ENCODE assay signal across 9 cellular contexts in genomic region chr20:46087161-46087560, GRCh38. TPM values are rescaled to one million over a fixed set of nuclear protein-coding genes. Genes with fewer than 3 reads are reported as not detected.
DNase-seq lines count a peak whose midpoint lies in the region; ATAC-seq, FAIRE-seq and TF ChIP-seq lines count a peak whose summit lies in the region.
"Had no signal": no experiment of that assay in that cellular context is flagged by ENCODE, and none has a peak within 500 bp of the region (broad histone marks: within the 10 kb centered on the region; RNA-seq: fewer than 3 reads in every experiment).

No MANE protein-coding gene starts in this region.

- POLR2A ChIA-PET in HepG2 (lab: Yijun Ruan, JAX): no interaction called here

- no peaks in the 10 kb centered on the region for H3K27me3 Mint-ChIP-seq in GM23338 (ENCODE audit: insufficient read depth, low read depth, poor library complexity)
- H3K27me3 Mint-ChIP-seq in activated T-helper 1 cell treated with anti-CD3 and anti-CD28 coated beads, Interleukin-12 subunit alpha, Interleukin-12 subunit beta, Interleukin-2, Interleukin-4 antibody, amounts not matched to agents 30 ng/mL and 10 ng/mL and 1 ng/mL, durations not matched to agents 14 hours and 24 hours and 36 hours (ENCODE audit: insufficient read depth): no peaks in the 10 kb centered on the region

- H3K79me2 ChIP-seq in GM23338 (replicated peaks; ENCODE audit: insufficient read depth) (peaks cover 71% of the 10 kb centered on the region), HepG2 (ENCODE audit: insufficient read depth, low read length) (peaks cover 73% of the 10 kb centered on the region)

- H3K4me3 Mint-ChIP-seq in GM23338: 0 out of 3 replicates have a peak overlapping the region, but pooled peaks have one; percentile 17
- H3K4me3 Mint-ChIP-seq in activated T-helper 1 cell treated with anti-CD3 and anti-CD28 coated beads, Interleukin-12 subunit alpha, Interleukin-12 subunit beta, Interleukin-2, Interleukin-4 antibody, amounts not matched to agents 30 ng/mL and 10 ng/mL and 1 ng/mL, durations not matched to agents 14 hours and 24 hours and 36 hours: peak overlapping the region; percentile 26

- no peak for FAIRE-seq in HepG2 (lab: Jason Lieb, UNC)

- WGBS in HepG2 (ENCODE audit: low lambda C conversion rate): 87% methylated on average over 8 of the region's 8 CpGs

- no peaks in the 10 kb centered on the region for H3K9me3 ChIP-seq in HepG2 (ENCODE audit: low read length)

- TF ChIP-seq POLR2A in HepG2 (IDR thresholded peaks at IDR 0.05; ENCODE audit: insufficient read depth in 1 of 2, low read depth in 2 of 2, low read length in 2 of 2): no peak

- CTCF ChIA-PET in HepG2 (lab: Yijun Ruan, JAX; ENCODE audit: low intra/inter-chr PET ratio, low total read pairs): interaction anchor here (4.9 kb wide), 1 partner anchor 73 kb away, joined by 27 read pairs; no protein-coding TSS in a partner anchor

- no peak overlapping the region for H3K9ac ChIP-seq in HepG2 (ENCODE audit: insufficient read depth, low read depth, low read length)

- H3K27ac ChIP-seq in GM23338 (ENCODE audit: low read depth): no peak overlapping the region
- no peak overlapping the region for H3K27ac ChIP-seq in HepG2 (ENCODE audit: extremely low read length, insufficient read depth, low read length)

- peaks cover 38% of the 10 kb centered on the region for H3K4me1 Mint-ChIP-seq in GM23338
- H3K4me1 Mint-ChIP-seq in activated T-helper 1 cell treated with anti-CD3 and anti-CD28 coated beads, Interleukin-12 subunit alpha, Interleukin-12 subunit beta, Interleukin-2, Interleukin-4 antibody, amounts not matched to agents 30 ng/mL and 10 ng/mL and 1 ng/mL, durations not matched to agents 14 hours and 24 hours and 36 hours (ENCODE audit: low read depth): peaks cover 59% of the 10 kb centered on the region

- no peaks in the 10 kb centered on the region for H3F3A ChIP-seq in GM23338 (replicated peaks; ENCODE audit: low read depth)

- peak; percentile 18; the same call in 1 of the 2 replicates for TF ChIP-seq RAD21 in HepG2 (CRISPR knock-in tag; IDR thresholded peaks at IDR 0.05)

- TF ChIP-seq EP300 in HepG2 (IDR thresholded peaks at IDR 0.05; ENCODE audit: low read depth in 2 of 2, low read length in 2 of 2): no peak
- TF ChIP-seq EP300 in HepG2 (CRISPR knock-in tag; IDR thresholded peaks at IDR 0.05; ENCODE audit: borderline replicate concordance): no peak

- TF ChIP-seq CTCF in GM23338 (conservative IDR thresholded peaks at IDR 0.05; ENCODE audit: low read depth in 2 of 2) (peak in 1 of 2 experiments; percentile 44; a peak in 3 of 4 replicates), HepG2 (CRISPR knock-in tag; IDR thresholded peaks at IDR 0.05) (peak; percentile 34)

- in situ Hi-C loops in HepG2 (cut with HindIII; ENCODE audit: extremely low pct_ligation_motif_present, low pct_unique_long_range_greater_than_20kb): loop anchor here (5.0 kb wide), 1 partner anchor 65 kb away; no protein-coding TSS in a partner anchor

- H4K20me1 ChIP-seq in GM23338 (replicated peaks; ENCODE audit: insufficient read depth) (peaks cover 55% of the 10 kb centered on the region), HepG2 (ENCODE audit: insufficient read depth, low read length) (peaks cover 71% of the 10 kb centered on the region)

- H3K27me3 ChIP-seq in GM23338 (ENCODE audit: insufficient read depth) (peaks cover 12% of the 10 kb centered on the region), HepG2 (ENCODE audit: control insufficient read depth in 1 of 2, insufficient read depth in 2 of 2, low read length in 2 of 2) (no peaks in the 10 kb centered on the region; a peak in 1 of 5 replicates)

- peaks cover 2% of the 10 kb centered on the region; the same call in 1 of the 3 replicates for H3K36me3 Mint-ChIP-seq in GM23338 (ENCODE audit: low read depth)
- H3K36me3 Mint-ChIP-seq in activated T-helper 1 cell treated with anti-CD3 and anti-CD28 coated beads, Interleukin-12 subunit alpha, Interleukin-12 subunit beta, Interleukin-2, Interleukin-4 antibody, amounts not matched to agents 30 ng/mL and 10 ng/mL and 1 ng/mL, durations not matched to agents 14 hours and 24 hours and 36 hours (ENCODE audit: low read depth): peaks cover 9% of the 10 kb centered on the region

- ATAC-seq in GM23338 (no peak), HepG2 (no peak), GM21367 (IDR thresholded peaks at IDR 0.05; ENCODE audit: unreplicated experiment) (no peak), HG03442 (IDR thresholded peaks at IDR 0.05; ENCODE audit: unreplicated experiment) (no peak)
- ATAC-seq: right cardiac atrium had no signal

- BruUV-seq in HepG2 (replicated peaks; lab: Mats Ljungman, UMichigan): no TSS peak

- H2AFZ ChIP-seq in GM23338 (no peak overlapping the region), HepG2 (ENCODE audit: low read length) (no peak overlapping the region)

- H3K27ac Mint-ChIP-seq in GM23338: no peak overlapping the region
- H3K27ac Mint-ChIP-seq in activated T-helper 1 cell treated with anti-CD3 and anti-CD28 coated beads, Interleukin-12 subunit alpha, Interleukin-12 subunit beta, Interleukin-2, Interleukin-4 antibody, amounts not matched to agents 30 ng/mL and 10 ng/mL and 1 ng/mL, durations not matched to agents 14 hours and 24 hours and 36 hours: no peak overlapping the region

- H3K9me2 ChIP-seq in GM23338 (ENCODE audit: insufficient read depth): no peaks in the 10 kb centered on the region

- H3K4me2 ChIP-seq in GM23338 (no peak overlapping the region), HepG2 (ENCODE audit: low read depth, low read length) (peak overlapping the region; percentile 82; the same call in 1 of the 2 replicates)

- DNase-seq in AML-193 (lab: John Stamatoyannopoulos, UW) (peak; percentile 21 to 44), GM23338 (ENCODE audit: low spot score) (no peak), HepG2 (ENCODE audit: low spot score) (peak; percentile 21), NCI-H128 (lab: John Stamatoyannopoulos, UW; ENCODE audit: unreplicated experiment) (no peak)
- DNase-seq in activated T-helper 1 cell treated with anti-CD3 and anti-CD28 coated beads, Interleukin-12 subunit alpha, Interleukin-12 subunit beta, Interleukin-2, Interleukin-4 antibody, amounts not matched to agents 30 ng/mL and 10 ng/mL and 1 ng/mL, durations not matched to agents 14 hours and 24 hours and 36 hours (ENCODE audit: low spot score): no peak
- DNase-seq in activated naive CD4-positive, alpha-beta T cell treated with Interleukin-2 at 50 U/mL for 16 hours: no peak
- DNase-seq: right cardiac atrium had no signal

- no peak overlapping the region for H3K4me3 ChIP-seq in GM23338
- H3K4me3 ChIP-seq in HepG2 (replicated peaks in 1 of 3; ENCODE audit: insufficient read depth in 1 of 3, low read depth in 2 of 3, low read length in 3 of 3): no peak overlapping the region

- H3K36me3 ChIP-seq in GM23338 (ENCODE audit: insufficient read depth) (no peaks in the 10 kb centered on the region), HepG2 (replicated peaks in 1 of 2; ENCODE audit: control insufficient read depth in 1 of 2, insufficient read depth in 2 of 2, low read length in 2 of 2) (peaks cover 0 to 1% of the 10 kb centered on the region in 2 experiments; a peak in 2 of 5 replicates)

- H3K4me1 ChIP-seq in GM23338 (ENCODE audit: insufficient read depth) (peaks cover 18% of the 10 kb centered on the region), HepG2 (ENCODE audit: insufficient read depth, low read length) (peaks cover 52% of the 10 kb centered on the region)

- H3K9me3 Mint-ChIP-seq in GM23338: peaks cover under 1% of the 10 kb centered on the region; the same call in 1 of the 3 replicates
- H3K9me3 Mint-ChIP-seq in activated T-helper 1 cell treated with anti-CD3 and anti-CD28 coated beads, Interleukin-12 subunit alpha, Interleukin-12 subunit beta, Interleukin-2, Interleukin-4 antibody, amounts not matched to agents 30 ng/mL and 10 ng/mL and 1 ng/mL, durations not matched to agents 14 hours and 24 hours and 36 hours: no peaks in the 10 kb centered on the region

- intact Hi-C loops in activated T-helper 1 cell treated with anti-CD3 and anti-CD28 coated beads, Interleukin-12 subunit alpha, Interleukin-12 subunit beta, Interleukin-2, Interleukin-4 antibody, amounts not matched to agents 30 ng/mL and 10 ng/mL and 1 ng/mL, durations not matched to agents 14 hours and 24 hours and 36 hours (cut with micrococcal nuclease): loop anchor here (1.0 to 10.0 kb wide), 3 partner anchors 64 to 468 kb away; partner anchors contain the start of genes DNTTIP1, OCSTAMP and WFDC3
- intact Hi-C loops in HepG2 (cut with micrococcal nuclease; ENCODE audit: unreplicated experiment): loop anchor here (2.0 to 5.0 kb wide), 2 partner anchors 72 to 115 kb away; partner anchors contain the start of gene ZNF335

RNA-seq across cellular contexts. Expression of gene NCOA5, which starts 2.6 kb away (rescaled TPM):
- 22.8 and 24.6 TPM in 2 replicates for total RNA-seq in GM23338 (2014; rRNA removed; shearing (Covaris generic))
- polyA plus RNA-seq in GM23338 (2016; fragmentation: Nextera tagmentation; extraction: Ambion mirVana): 8.4 and 10.1 TPM in 2 replicates
- total RNA-seq in activated T-helper 1 cell treated with anti-CD3 and anti-CD28 coated beads, Interleukin-12 subunit alpha, Interleukin-12 subunit beta, Interleukin-2, Interleukin-4 antibody, amounts not matched to agents 30 ng/mL and 10 ng/mL and 1 ng/mL, durations not matched to agents 14 hours and 24 hours and 36 hours: 30.4 and 32.9 TPM in 2 replicates
- 28.4 and 37.7 TPM in 2 replicates for total RNA-seq in HepG2 (2016; rRNA removed; fragmentation: Illumina TruSeq; extraction: Trizol)
- 5.3 and 5.8 TPM in 2 replicates for total RNA-seq in HepG2 (2016; cell fraction: cytosol; rRNA removed; fragmentation: Illumina TruSeq; extraction: Trizol; ENCODE audit: low read depth)
- total RNA-seq in HepG2 (2016; cell fraction: insoluble cytoplasmic fraction; rRNA removed; fragmentation: Illumina TruSeq; extraction: Trizol): 27.1 and 29.5 TPM in 2 replicates
- total RNA-seq in HepG2 (2016; cell fraction: membrane; rRNA removed; fragmentation: Illumina TruSeq; extraction: Trizol): 12.8 and 13.5 TPM in 2 replicates
- total RNA-seq in HepG2 (2016; cell fraction: nucleus; rRNA removed; fragmentation: Illumina TruSeq; extraction: Trizol): 18.5 and 23.8 TPM in 2 replicates
- 16.5 and 17.5 TPM in 2 replicates for polyA plus RNA-seq in HepG2 (2011; rRNA removed)
- 11.8 and 14.3 TPM in 2 replicates for polyA plus RNA-seq in HepG2 (2011; cell fraction: cytosol; rRNA removed)
- polyA plus RNA-seq in HepG2 (2011; cell fraction: nucleus; rRNA removed): 22.9 and 23.8 TPM in 2 replicates
- polyA plus RNA-seq in HepG2 (2012): 17.3 and 18.5 TPM in 2 replicates
- 3.4 and 3.9 TPM in 2 replicates for polyA plus RNA-seq in HepG2 (2016; cell fraction: cytosol; fragmentation: Illumina TruSeq; extraction: Trizol; ENCODE audit: low read depth)
- polyA plus RNA-seq in HepG2 (2016; cell fraction: insoluble cytoplasmic fraction; fragmentation: Illumina TruSeq; extraction: Trizol; ENCODE audit: low read depth): 39.8 and 50.1 TPM in 2 replicates
- 9.4 and 9.8 TPM in 2 replicates for polyA plus RNA-seq in HepG2 (2016; cell fraction: membrane; fragmentation: Illumina TruSeq; extraction: Trizol; ENCODE audit: low read depth)
- polyA plus RNA-seq in HepG2 (2016; cell fraction: nucleus; fragmentation: Illumina TruSeq; extraction: Trizol; ENCODE audit: insufficient read depth, low read depth): 57.0 and 60.2 TPM in 2 replicates
- 16.8 and 41.9 TPM in 2 replicates for polyA minus RNA-seq in HepG2 (2011; rRNA and poly(A)+ RNA removed; ENCODE audit: low replicate concordance)
- 10.9 and 12.0 TPM in 2 replicates for polyA minus RNA-seq in HepG2 (2011; cell fraction: cytosol; rRNA and poly(A)+ RNA removed)
- 17.4 TPM in 2 replicates for polyA minus RNA-seq in HepG2 (2011; cell fraction: nucleus; rRNA and poly(A)+ RNA removed)

RNA-seq across cellular contexts. Expression of gene CD40, which starts 31.0 kb away (rescaled TPM):
- total RNA-seq in GM23338 (2014; rRNA removed; shearing (Covaris generic)): 9.9 and 15.4 TPM in 2 replicates
- polyA plus RNA-seq in GM23338 (2016; fragmentation: Nextera tagmentation; extraction: Ambion mirVana) (17.9 and 18.9 TPM in 2 replicates), HepG2 (2011; rRNA removed) (13.4 TPM in 2 replicates)
- 2.0 TPM in 2 replicates for total RNA-seq in activated T-helper 1 cell treated with anti-CD3 and anti-CD28 coated beads, Interleukin-12 subunit alpha, Interleukin-12 subunit beta, Interleukin-2, Interleukin-4 antibody, amounts not matched to agents 30 ng/mL and 10 ng/mL and 1 ng/mL, durations not matched to agents 14 hours and 24 hours and 36 hours
- total RNA-seq in HepG2 (2016; rRNA removed; fragmentation: Illumina TruSeq; extraction: Trizol): 2.2 and 4.6 TPM in 2 replicates
- total RNA-seq in HepG2 (2016; cell fraction: cytosol; rRNA removed; fragmentation: Illumina TruSeq; extraction: Trizol; ENCODE audit: low read depth): 1.6 and 2.0 TPM in 2 replicates
- total RNA-seq in HepG2 (2016; cell fraction: insoluble cytoplasmic fraction; rRNA removed; fragmentation: Illumina TruSeq; extraction: Trizol): 2.5 and 4.5 TPM in 2 replicates
- total RNA-seq in HepG2 (2016; cell fraction: membrane; rRNA removed; fragmentation: Illumina TruSeq; extraction: Trizol): 2.7 and 3.4 TPM in 2 replicates
- 4.5 and 5.3 TPM in 2 replicates for total RNA-seq in HepG2 (2016; cell fraction: nucleus; rRNA removed; fragmentation: Illumina TruSeq; extraction: Trizol)
- polyA plus RNA-seq in HepG2 (2011; cell fraction: cytosol; rRNA removed): 10.3 and 14.5 TPM in 2 replicates
- 11.5 and 13.3 TPM in 2 replicates for polyA plus RNA-seq in HepG2 (2011; cell fraction: nucleus; rRNA removed)
- polyA plus RNA-seq in HepG2 (2012): 5.5 and 6.2 TPM in 2 replicates
- polyA plus RNA-seq in HepG2 (2016; cell fraction: cytosol; fragmentation: Illumina TruSeq; extraction: Trizol; ENCODE audit: low read depth): 1.8 and 2.2 TPM in 2 replicates
- 2.2 and 2.6 TPM in 2 replicates for polyA plus RNA-seq in HepG2 (2016; cell fraction: insoluble cytoplasmic fraction; fragmentation: Illumina TruSeq; extraction: Trizol; ENCODE audit: low read depth)
- polyA plus RNA-seq in HepG2 (2016; cell fraction: membrane; fragmentation: Illumina TruSeq; extraction: Trizol; ENCODE audit: low read depth): 1.6 and 2.6 TPM in 2 replicates
- 7.9 and 9.2 TPM in 2 replicates for polyA plus RNA-seq in HepG2 (2016; cell fraction: nucleus; fragmentation: Illumina TruSeq; extraction: Trizol; ENCODE audit: insufficient read depth, low read depth)
- polyA minus RNA-seq in HepG2 (2011; rRNA and poly(A)+ RNA removed; ENCODE audit: low replicate concordance): 0.70 and 6.5 TPM in 2 replicates
- polyA minus RNA-seq in HepG2 (2011; cell fraction: cytosol; rRNA and poly(A)+ RNA removed): 3.3 and 4.0 TPM in 2 replicates
- polyA minus RNA-seq in HepG2 (2011; cell fraction: nucleus; rRNA and poly(A)+ RNA removed): 4.8 and 5.8 TPM in 2 replicates

RNA-seq across cellular contexts. Expression of gene SLC12A5, which starts 58.1 kb away (rescaled TPM):
- total RNA-seq in GM23338 (2014; rRNA removed; shearing (Covaris generic)): 0.35 and 3.5 TPM in 2 replicates
- polyA plus RNA-seq in GM23338 (2016; fragmentation: Nextera tagmentation; extraction: Ambion mirVana) (8.4 and 9.8 TPM in 2 replicates), HepG2 (2011; rRNA removed) (4.3 and 5.6 TPM in 2 replicates)
- 0.42 TPM in 1 of 2 replicates, not detected in the other for total RNA-seq in activated T-helper 1 cell treated with anti-CD3 and anti-CD28 coated beads, Interleukin-12 subunit alpha, Interleukin-12 subunit beta, Interleukin-2, Interleukin-4 antibody, amounts not matched to agents 30 ng/mL and 10 ng/mL and 1 ng/mL, durations not matched to agents 14 hours and 24 hours and 36 hours
- total RNA-seq in HepG2 (2016; rRNA removed; fragmentation: Illumina TruSeq; extraction: Trizol): 5.3 and 5.4 TPM in 2 replicates
- 2.8 and 4.0 TPM in 2 replicates for total RNA-seq in HepG2 (2016; cell fraction: cytosol; rRNA removed; fragmentation: Illumina TruSeq; extraction: Trizol; ENCODE audit: low read depth)
- total RNA-seq in HepG2 (2016; cell fraction: insoluble cytoplasmic fraction; rRNA removed; fragmentation: Illumina TruSeq; extraction: Trizol): 4.2 and 4.4 TPM in 2 replicates
- 3.5 and 4.1 TPM in 2 replicates for total RNA-seq in HepG2 (2016; cell fraction: membrane; rRNA removed; fragmentation: Illumina TruSeq; extraction: Trizol)
- total RNA-seq in HepG2 (2016; cell fraction: nucleus; rRNA removed; fragmentation: Illumina TruSeq; extraction: Trizol): 3.0 and 3.9 TPM in 2 replicates
- polyA plus RNA-seq in HepG2 (2011; cell fraction: cytosol; rRNA removed): 4.5 and 6.3 TPM in 2 replicates
- 6.0 and 6.2 TPM in 2 replicates for polyA plus RNA-seq in HepG2 (2011; cell fraction: nucleus; rRNA removed)
- polyA plus RNA-seq in HepG2 (2012): 12.9 and 15.9 TPM in 2 replicates
- 27.8 and 30.6 TPM in 2 replicates for polyA plus RNA-seq in HepG2 (2016; cell fraction: cytosol; fragmentation: Illumina TruSeq; extraction: Trizol; ENCODE audit: low read depth)
- polyA plus RNA-seq in HepG2 (2016; cell fraction: insoluble cytoplasmic fraction; fragmentation: Illumina TruSeq; extraction: Trizol; ENCODE audit: low read depth): 18.0 and 19.7 TPM in 2 replicates
- polyA plus RNA-seq in HepG2 (2016; cell fraction: membrane; fragmentation: Illumina TruSeq; extraction: Trizol; ENCODE audit: low read depth): 33.5 and 42.8 TPM in 2 replicates
- polyA plus RNA-seq in HepG2 (2016; cell fraction: nucleus; fragmentation: Illumina TruSeq; extraction: Trizol; ENCODE audit: insufficient read depth, low read depth): 14.1 and 18.5 TPM in 2 replicates
- polyA minus RNA-seq in HepG2 (2011; rRNA and poly(A)+ RNA removed; ENCODE audit: low replicate concordance): 2.3 and 2.5 TPM in 2 replicates
- polyA minus RNA-seq in HepG2 (2011; cell fraction: cytosol; rRNA and poly(A)+ RNA removed): 1.7 and 1.8 TPM in 2 replicates
- polyA minus RNA-seq in HepG2 (2011; cell fraction: nucleus; rRNA and poly(A)+ RNA removed): 3.5 and 3.7 TPM in 2 replicates

Comparison
In these comparisons a context has a peak if more than half of its experiments do, and no peak if none do; other contexts are left out.
1. DNase-seq: peak in AML-193 (2 of 2) and HepG2 (single experiment); none in GM23338 (single experiment), activated T-helper 1 cell treated with anti-CD3 and anti-CD28 coated beads, Interleukin-12 subunit alpha, Interleukin-12 subunit beta, Interleukin-2, Interleukin-4 antibody, amounts not matched to agents 30 ng/mL and 10 ng/mL and 1 ng/mL, durations not matched to agents 14 hours and 24 hours and 36 hours (single experiment), activated naive CD4-positive, alpha-beta T cell treated with Interleukin-2 at 50 U/mL for 16 hours (single experiment) and NCI-H128 (single experiment).